In the genomic region with DNA sequence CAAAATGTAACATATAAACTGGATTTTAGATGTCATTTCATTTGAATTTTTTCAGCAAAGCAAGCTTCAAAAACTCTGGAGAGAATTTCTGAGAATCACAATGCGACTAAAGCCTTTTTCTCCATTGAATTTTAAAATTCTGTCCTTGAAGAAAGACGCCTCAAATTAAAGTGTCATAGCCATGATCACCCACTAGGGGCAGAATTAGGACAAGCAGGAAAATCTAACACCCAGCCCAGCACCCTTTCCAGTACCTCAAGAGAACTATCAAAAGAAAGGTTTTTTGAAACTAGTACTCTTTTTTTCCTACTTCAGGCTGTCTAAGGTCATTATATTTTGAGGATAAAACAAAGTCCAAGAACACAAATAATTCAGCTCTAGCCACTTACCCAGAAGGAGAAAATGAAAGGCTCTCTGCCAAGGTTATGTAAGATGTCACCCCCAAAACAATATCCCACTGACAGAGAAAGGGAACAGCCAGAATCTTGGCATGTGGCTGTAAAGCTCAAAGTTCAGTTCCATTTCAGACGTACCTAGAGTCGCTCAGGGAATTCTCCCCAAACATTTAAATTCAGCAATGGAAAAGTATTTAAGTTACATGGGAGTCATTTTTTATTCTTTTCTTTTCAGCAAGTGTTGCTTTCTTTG, we compare ENCODE assay signal across 8 cellular contexts.
DNase-seq lines count a peak whose midpoint lies in the region; ATAC-seq and TF ChIP-seq lines count a peak whose summit lies in the region.

No MANE protein-coding gene starts in this region.

- peak; percentile 40 to 56 (median 40) for TF ChIP-seq CTCF in breast epithelium (IDR thresholded peaks at IDR 0.05)

- H3K27ac ChIP-seq in breast epithelium = no peak overlapping the region

- H3K9me3 ChIP-seq in breast epithelium = no peaks in the 10 kb centered on the region

- no peaks in the 10 kb centered on the region for H3K27me3 ChIP-seq in breast epithelium

- H3K27ac Mint-ChIP-seq in activated T-helper 1 cell treated with anti-CD3 and anti-CD28 coated beads, Interleukin-12 subunit alpha, Interleukin-12 subunit beta, Interleukin-2, Interleukin-4 antibody, amounts not matched to agents 30 ng/mL and 10 ng/mL and 1 ng/mL, durations not matched to agents 14 hours and 24 hours and 36 hours = no peak overlapping the region

- H3K4me1 Mint-ChIP-seq in activated T-helper 1 cell treated with anti-CD3 and anti-CD28 coated beads, Interleukin-12 subunit alpha, Interleukin-12 subunit beta, Interleukin-2, Interleukin-4 antibody, amounts not matched to agents 30 ng/mL and 10 ng/mL and 1 ng/mL, durations not matched to agents 14 hours and 24 hours and 36 hours (ENCODE audit: low read depth) = no peaks in the 10 kb centered on the region

- intact Hi-C loops in breast epithelium (cut with DNase I; ENCODE audit: low total_unique reads) = no loop called here
- intact Hi-C loops in activated T-helper 1 cell treated with anti-CD3 and anti-CD28 coated beads, Interleukin-12 subunit alpha, Interleukin-12 subunit beta, Interleukin-2, Interleukin-4 antibody, amounts not matched to agents 30 ng/mL and 10 ng/mL and 1 ng/mL, durations not matched to agents 14 hours and 24 hours and 36 hours (cut with micrococcal nuclease) = loop anchor here (5.0 kb wide), 1 partner anchor 659 kb away; no protein-coding TSS in a partner anchor

- no peak overlapping the region for H3K4me3 Mint-ChIP-seq in activated T-helper 1 cell treated with anti-CD3 and anti-CD28 coated beads, Interleukin-12 subunit alpha, Interleukin-12 subunit beta, Interleukin-2, Interleukin-4 antibody, amounts not matched to agents 30 ng/mL and 10 ng/mL and 1 ng/mL, durations not matched to agents 14 hours and 24 hours and 36 hours

- ATAC-seq in GM21717 (IDR thresholded peaks at IDR 0.05; ENCODE audit: unreplicated experiment) = peak; percentile 61
- no peak for ATAC-seq in GM19467 (IDR thresholded peaks at IDR 0.05; ENCODE audit: unreplicated experiment)

- no peak overlapping the region for H3K4me3 ChIP-seq in breast epithelium

- no peaks in the 10 kb centered on the region for H3K36me3 ChIP-seq in breast epithelium

- no peaks in the 10 kb centered on the region for H3K4me1 ChIP-seq in breast epithelium

- peaks cover 4% of the 10 kb centered on the region for H3K27me3 Mint-ChIP-seq in activated T-helper 1 cell treated with anti-CD3 and anti-CD28 coated beads, Interleukin-12 subunit alpha, Interleukin-12 subunit beta, Interleukin-2, Interleukin-4 antibody, amounts not matched to agents 30 ng/mL and 10 ng/mL and 1 ng/mL, durations not matched to agents 14 hours and 24 hours and 36 hours (ENCODE audit: insufficient read depth)

- no peak for TF ChIP-seq POLR2A in breast epithelium (IDR thresholded peaks at IDR 0.05)

- DNase-seq in NOMO-1 treated with DMSO at 0.1 percent for 48 hours (lab: John Stamatoyannopoulos, UW; ENCODE audit: unreplicated experiment) = peak; percentile 22
- no peak for DNase-seq in NOMO-1 treated with dmso at 0.1 percent for 144 hours (lab: John Stamatoyannopoulos, UW; ENCODE audit: unreplicated experiment)
- DNase-seq in NCI-H69 (lab: John Stamatoyannopoulos, UW) = peak; percentile 68
- DNase-seq in breast epithelium (ENCODE audit: low spot score in 2 of 2) = no peak
- DNase-seq in lung microvascular endothelial cell (ENCODE audit: low read depth in 2 of 2) = peak; percentile 42 to 50
- DNase-seq in activated T-helper 1 cell treated with anti-CD3 and anti-CD28 coated beads, Interleukin-12 subunit alpha, Interleukin-12 subunit beta, Interleukin-2, Interleukin-4 antibody, amounts not matched to agents 30 ng/mL and 10 ng/mL and 1 ng/mL, durations not matched to agents 14 hours and 24 hours and 36 hours (ENCODE audit: low spot score) = no peak

- H3K9me3 Mint-ChIP-seq in activated T-helper 1 cell treated with anti-CD3 and anti-CD28 coated beads, Interleukin-12 subunit alpha, Interleukin-12 subunit beta, Interleukin-2, Interleukin-4 antibody, amounts not matched to agents 30 ng/mL and 10 ng/mL and 1 ng/mL, durations not matched to agents 14 hours and 24 hours and 36 hours = no peaks in the 10 kb centered on the region

- no peaks in the 10 kb centered on the region for H3K36me3 Mint-ChIP-seq in activated T-helper 1 cell treated with anti-CD3 and anti-CD28 coated beads, Interleukin-12 subunit alpha, Interleukin-12 subunit beta, Interleukin-2, Interleukin-4 antibody, amounts not matched to agents 30 ng/mL and 10 ng/mL and 1 ng/mL, durations not matched to agents 14 hours and 24 hours and 36 hours (ENCODE audit: low read depth)

Comparison
In these comparisons a context has a peak if more than half of its experiments do, and no peak if none do; other contexts are left out.
1. DNase-seq: peak in NOMO-1 treated with DMSO at 0.1 percent for 48 hours (single experiment), NCI-H69 (single experiment) and lung microvascular endothelial cell (2 of 2); none in NOMO-1 treated with dmso at 0.1 percent for 144 hours (single experiment), breast epithelium (0 of 2) and activated T-helper 1 cell treated with anti-CD3 and anti-CD28 coated beads, Interleukin-12 subunit alpha, Interleukin-12 subunit beta, Interleukin-2, Interleukin-4 antibody, amounts not matched to agents 30 ng/mL and 10 ng/mL and 1 ng/mL, durations not matched to agents 14 hours and 24 hours and 36 hours (single experiment).